Comparison of ENCODE assay signal across 8 cellular contexts in genomic region chr14:103716091-103716801, GRCh38. TPM values are rescaled to one million over a fixed set of nuclear protein-coding genes. Genes with fewer than 3 reads are reported as not detected.
DNase-seq lines count a peak whose midpoint lies in the region; ATAC-seq, FAIRE-seq and TF ChIP-seq lines count a peak whose summit lies in the region.

No MANE protein-coding gene starts in this region.

- H3K27ac ChIP-seq in A549 (peak overlapping the region; percentile 80 to 95), HL-60 (replicated peaks) (peak overlapping the region; percentile 41), skin epidermis (peak overlapping the region; percentile 29 to 92 (median 82))

- H3K4me2 ChIP-seq in A549: peak overlapping the region; percentile 84

- TF ChIP-seq CTCF in A549 (IDR thresholded peaks at IDR 0.05) (no peak), GM10266 (IDR thresholded peaks at IDR 0.05; ENCODE audit: control insufficient read depth, insufficient read depth, low read depth, missing control alignments) (no peak), HL-60 (IDR thresholded peaks at IDR 0.05; ENCODE audit: insufficient read depth, low read length) (no peak)

- TF ChIP-seq EP300 in A549 (IDR thresholded peaks at IDR 0.05): no peak

- H3K4me3 ChIP-seq in A549: peak overlapping the region; percentile 80
- H3K4me3 ChIP-seq in HL-60 (replicated peaks; ENCODE audit: insufficient read depth, low read length): peak overlapping the region; percentile 74
- H3K4me3 ChIP-seq in adipocyte (ENCODE audit: low read length): peak overlapping the region; percentile 84
- peak overlapping the region; percentile 73 for H3K4me3 ChIP-seq in iPS-18c (ENCODE audit: insufficient read depth, low read depth, low read length)
- H3K4me3 ChIP-seq in skin epidermis: peak overlapping the region; percentile 39 to 97 (median 78)

- no peaks in the 10 kb centered on the region for H3K36me3 ChIP-seq in adipocyte (ENCODE audit: control insufficient read depth, insufficient read depth, low read length, severe bottlenecking)

- peak in 1 of 2 experiments; percentile 25; a peak in 2 of 6 replicates for ATAC-seq in A549
- no peak for ATAC-seq in HG03280 (IDR thresholded peaks at IDR 0.05; ENCODE audit: unreplicated experiment)

- FAIRE-seq in A549 (lab: Jason Lieb, UNC): no peak

- H3K9ac ChIP-seq in adipocyte (ENCODE audit: low read length): peak overlapping the region; percentile 83

- TF ChIP-seq RAD21 in A549 (conservative IDR thresholded peaks at IDR 0.05 in 1 of 2, IDR thresholded peaks at IDR 0.05 in 1 of 2): no peak

- TF ChIP-seq POLR2A in A549 (IDR thresholded peaks at IDR 0.05; ENCODE audit: low read length): no peak

- POLR2A ChIA-PET in A549 (lab: Yijun Ruan, JAX): interaction anchor here (1.2 to 1.5 kb wide), 3 partner anchors 9 to 16 kb away, joined by 3 to 7 read pairs (median 3); no protein-coding TSS in a partner anchor

- H3K9me3 ChIP-seq in A549: no peaks in the 10 kb centered on the region
- no peaks in the 10 kb centered on the region for H3K9me3 ChIP-seq in adipocyte (ENCODE audit: control insufficient read depth, low read length)
- no peaks in the 10 kb centered on the region for H3K9me3 ChIP-seq in iPS-18c (ENCODE audit: control insufficient read depth, insufficient read depth, low read length)

- CTCF ChIA-PET in A549 (lab: Yijun Ruan, JAX): no interaction called here

- DNase-seq in A549 (ENCODE audit: low read depth in 1 of 2, low spot score in 1 of 2) (peak in 1 of 2 experiments; percentile 48), GM10266 (ENCODE audit: extremely low spot score) (peak; percentile 64), HL-60 (ENCODE audit: low read depth in 1 of 2, low spot score in 1 of 2) (peak in 1 of 2 experiments; percentile 32), adipocyte (ENCODE audit: low read depth) (peak; percentile 66), NCI-H1105 (lab: John Stamatoyannopoulos, UW) (no peak)

- H3K27me3 ChIP-seq in HL-60 (ENCODE audit: insufficient read depth, poor library complexity, severe bottlenecking) (no peaks in the 10 kb centered on the region), adipocyte (replicated peaks; ENCODE audit: control insufficient read depth, insufficient read depth, low read length) (no peaks in the 10 kb centered on the region)

- 25% methylated on average over 7 of the region's 72 CpGs for WGBS in A549 (ENCODE audit: missing lambda C conversion rate)

- H3K4me1 ChIP-seq in A549 (peaks cover 15% of the 10 kb centered on the region; the same call in 2 of the 3 replicates), adipocyte (ENCODE audit: control insufficient read depth, insufficient read depth, low read length) (peaks cover 30% of the 10 kb centered on the region)

TF ChIP-seq in A549, 52 proteins besides CTCF, POLR2A, EP300 and RAD21:
- TF ChIP-seq MAFK (IDR thresholded peaks at IDR 0.05; ENCODE audit: partially characterized antibody) (no peak), ZNF302 (CRISPR knock-in tag; IDR thresholded peaks at IDR 0.05) (no peak), PHF8 (IDR thresholded peaks at IDR 0.05; ENCODE audit: borderline replicate concordance, low read depth) (0 out of 2 replicates have a peak, but pooled peaks have one; percentile 8), E2F6 (IDR thresholded peaks at IDR 0.05; ENCODE audit: borderline replicate concordance, low read depth) (0 out of 2 replicates have a peak, but pooled peaks have one; percentile 19), HOXB13 (CRISPR knock-in tag; IDR thresholded peaks at IDR 0.05; ENCODE audit: low read depth) (no peak), HDAC2 (IDR thresholded peaks at IDR 0.05) (no peak)

RNA-seq across cellular contexts. Expression of gene ZFYVE21, which starts 0.6 kb away (rescaled TPM):
- polyA plus RNA-seq in A549 (2011; rRNA removed) (28.7 and 29.0 TPM in 2 replicates), A549 (2017; fragmentation: RNase III; extraction: RNeasy Plus Mini Kit Qiagen cat#74134 plus additional on column Dnase treatment) (29.1 to 34.1 TPM (median 33.0 TPM) in 3 replicates)
- polyA plus RNA-seq in A549 (2012; cell fraction: cytosol; rRNA removed): 52.6 and 58.6 TPM in 2 replicates
- polyA plus RNA-seq in A549 (2012; cell fraction: nucleus; rRNA removed): 49.6 and 65.5 TPM in 2 replicates
- polyA minus RNA-seq in A549 (2011; rRNA and poly(A)+ RNA removed): 11.0 and 13.4 TPM in 2 replicates

RNA-seq across cellular contexts. Expression of gene XRCC3, which starts 1.0 kb away (rescaled TPM):
- polyA plus RNA-seq in A549 (2011; rRNA removed): 23.0 and 23.2 TPM in 2 replicates
- 31.5 and 45.8 TPM in 2 replicates for polyA plus RNA-seq in A549 (2012; cell fraction: cytosol; rRNA removed)
- polyA plus RNA-seq in A549 (2012; cell fraction: nucleus; rRNA removed): 75.2 and 79.2 TPM in 2 replicates
- polyA plus RNA-seq in A549 (2017; fragmentation: RNase III; extraction: RNeasy Plus Mini Kit Qiagen cat#74134 plus additional on column Dnase treatment): 26.3 to 28.1 TPM (median 27.4 TPM) in 3 replicates
- 17.3 and 19.5 TPM in 2 replicates for polyA minus RNA-seq in A549 (2011; rRNA and poly(A)+ RNA removed)
